ENCODE assay signal across 23 cellular contexts in genomic region chr9:133679466-133680051, GRCh38. TPM values are rescaled to one million over a fixed set of nuclear protein-coding genes. Genes with fewer than 3 reads are reported as not detected.
DNase-seq lines count a peak whose midpoint lies in the region; ATAC-seq and TF ChIP-seq lines count a peak whose summit lies in the region.
"Had no signal": no experiment of that assay in that cellular context is flagged by ENCODE, and none has a peak within 500 bp of the region (broad histone marks: within the 10 kb centered on the region; RNA-seq: fewer than 3 reads in every experiment).

No MANE protein-coding gene starts in this region.

- intact Hi-C loops in activated naive CD4-positive, alpha-beta T cell treated with anti-CD3 and anti-CD28 coated beads for 36 hours (cut with micrococcal nuclease) = no loop called here
- intact Hi-C loops in lower lobe of right lung (cut with DNase I) = no loop called here

- peak overlapping the region; percentile 55 for H3K27ac Mint-ChIP-seq in activated naive CD4-positive, alpha-beta T cell treated with anti-CD3 and anti-CD28 coated beads, Interleukin-2, amount 10 ng/mL, durations not matched to agents 7 days and 5 days
- no peak overlapping the region for H3K27ac Mint-ChIP-seq in activated naive CD4-positive, alpha-beta T cell treated with anti-CD3 and anti-CD28 coated beads for 36 hours
- H3K27ac Mint-ChIP-seq in effector memory CD8-positive, alpha-beta T cell = peak overlapping the region; percentile 96 to 98
- H3K27ac Mint-ChIP-seq: activated CD8-positive, alpha-beta T cell treated with anti-CD3 and anti-CD28 coated beads for 36 hours; memory B cell; natural killer cell; stimulated activated naive CD8-positive, alpha-beta T cell treated with anti-CD3 and anti-CD28 coated beads, Interleukin-15, amount 100 ng/mL, for 72 hours had no signal

- H3K4me3 Mint-ChIP-seq in activated naive CD4-positive, alpha-beta T cell treated with anti-CD3 and anti-CD28 coated beads, Interleukin-2, amount 10 ng/mL, durations not matched to agents 7 days and 5 days = no peak overlapping the region
- H3K4me3 Mint-ChIP-seq in activated naive CD4-positive, alpha-beta T cell treated with anti-CD3 and anti-CD28 coated beads for 36 hours = no peak overlapping the region
- H3K4me3 Mint-ChIP-seq in effector memory CD8-positive, alpha-beta T cell = no peak overlapping the region
- H3K4me3 Mint-ChIP-seq: activated CD8-positive, alpha-beta T cell treated with anti-CD3 and anti-CD28 coated beads for 36 hours; memory B cell; natural killer cell; stimulated activated naive CD8-positive, alpha-beta T cell treated with anti-CD3 and anti-CD28 coated beads, Interleukin-15, amount 100 ng/mL, for 72 hours had no signal

- H3K36me3 Mint-ChIP-seq in activated naive CD4-positive, alpha-beta T cell treated with anti-CD3 and anti-CD28 coated beads, Interleukin-2, amount 10 ng/mL, durations not matched to agents 7 days and 5 days = no peaks in the 10 kb centered on the region
- H3K36me3 Mint-ChIP-seq in activated naive CD4-positive, alpha-beta T cell treated with anti-CD3 and anti-CD28 coated beads for 36 hours (ENCODE audit: low read depth) = no peaks in the 10 kb centered on the region
- peaks cover 22% of the 10 kb centered on the region for H3K36me3 Mint-ChIP-seq in effector memory CD8-positive, alpha-beta T cell (ENCODE audit: insufficient read depth)
- H3K36me3 Mint-ChIP-seq: memory B cell, natural killer cell had no signal

- H3K9me3 ChIP-seq in lower lobe of right lung = no peaks in the 10 kb centered on the region
- H3K9me3 ChIP-seq: ascending aorta, Peyer's patch, upper lobe of left lung had no signal

- H3K4me1 Mint-ChIP-seq in activated naive CD4-positive, alpha-beta T cell treated with anti-CD3 and anti-CD28 coated beads, Interleukin-2, amount 10 ng/mL, durations not matched to agents 7 days and 5 days = peaks cover 61% of the 10 kb centered on the region
- peaks cover 58% of the 10 kb centered on the region for H3K4me1 Mint-ChIP-seq in activated naive CD4-positive, alpha-beta T cell treated with anti-CD3 and anti-CD28 coated beads for 36 hours (ENCODE audit: low read depth)
- peaks cover 29% of the 10 kb centered on the region in 2 donors for H3K4me1 Mint-ChIP-seq in effector memory CD8-positive, alpha-beta T cell (ENCODE audit: low read depth in 2 of 2)

- CTCF ChIA-PET in activated naive CD4-positive, alpha-beta T cell treated with anti-CD3 and anti-CD28 coated beads, Interleukin-2, amount 10 ng/mL, durations not matched to agents 7 days and 5 days (lab: Charles Lee) = interaction anchor here (1.2 to 1.4 kb wide), 3 partner anchors 22 to 90 kb away, joined by 3 read pairs; no protein-coding TSS in a partner anchor
- CTCF ChIA-PET in activated naive CD4-positive, alpha-beta T cell treated with anti-CD3 and anti-CD28 coated beads for 36 hours (lab: Charles Lee) = interaction anchor here (0.6 to 1.4 kb wide), 2 partner anchors 63 to 71 kb away, joined by 3 to 5 read pairs; no protein-coding TSS in a partner anchor

- no peak for DNase-seq in activated naive CD4-positive, alpha-beta T cell treated with anti-CD3 and anti-CD28 coated beads, Interleukin-2, amount 10 ng/mL, durations not matched to agents 7 days and 5 days
- DNase-seq in activated naive CD4-positive, alpha-beta T cell treated with anti-CD3 and anti-CD28 coated beads for 36 hours = no peak
- no peak for DNase-seq in effector memory CD8-positive, alpha-beta T cell
- DNase-seq in lower lobe of right lung (peak; percentile 43), T1000 (lab: John Stamatoyannopoulos, UW) (no peak), EL (no peak), COLO668 (lab: John Stamatoyannopoulos, UW; ENCODE audit: unreplicated experiment) (no peak)
- DNase-seq: 8988T; activated CD8-positive, alpha-beta T cell treated with anti-CD3 and anti-CD28 coated beads for 36 hours; activated naive CD4-positive, alpha-beta T cell treated with Interleukin-2 at 50 U/mL for 16 hours; natural killer cell; NCI-H2107; NCI-H510A; NK-92 treated with Interleukin-12 subunit alpha and Interleukin-12 subunit beta, amount 100 ng/mL, for 24 hours; Peyer's patch; stimulated activated CD4-positive, alpha-beta T cell treated with anti-CD3 and anti-CD28 coated beads, Interleukin-4, amount 100 ng/mL, for 24 hours; stimulated activated naive CD8-positive, alpha-beta T cell treated with anti-CD3 and anti-CD28 coated beads, Interleukin-15, amount 100 ng/mL, for 72 hours had no signal

- H3K9me3 Mint-ChIP-seq in activated naive CD4-positive, alpha-beta T cell treated with anti-CD3 and anti-CD28 coated beads, Interleukin-2, amount 10 ng/mL, durations not matched to agents 7 days and 5 days = no peaks in the 10 kb centered on the region
- H3K9me3 Mint-ChIP-seq in activated naive CD4-positive, alpha-beta T cell treated with anti-CD3 and anti-CD28 coated beads for 36 hours = no peaks in the 10 kb centered on the region
- no peaks in the 10 kb centered on the region for H3K9me3 Mint-ChIP-seq in effector memory CD8-positive, alpha-beta T cell
- H3K9me3 Mint-ChIP-seq: activated CD8-positive, alpha-beta T cell treated with anti-CD3 and anti-CD28 coated beads for 36 hours; memory B cell; natural killer cell; stimulated activated naive CD8-positive, alpha-beta T cell treated with anti-CD3 and anti-CD28 coated beads, Interleukin-15, amount 100 ng/mL, for 72 hours had no signal

- H3K4me1 ChIP-seq in lower lobe of right lung = peaks cover 34% of the 10 kb centered on the region
- H3K4me1 ChIP-seq: ascending aorta had no signal

- TF ChIP-seq CTCF in lower lobe of right lung (IDR thresholded peaks at IDR 0.05) = no peak

- H3K27ac ChIP-seq in lower lobe of right lung = peak overlapping the region; percentile 34
- H3K27ac ChIP-seq in temporal lobe (ENCODE audit: low read depth, low read length) = peak overlapping the region; percentile 56
- H3K27ac ChIP-seq: ascending aorta, SK-N-MC had no signal

- no peaks in the 10 kb centered on the region for H3K36me3 ChIP-seq in lower lobe of right lung
- H3K36me3 ChIP-seq: ascending aorta, Peyer's patch, upper lobe of left lung had no signal

- no peaks in the 10 kb centered on the region for H3K27me3 Mint-ChIP-seq in activated naive CD4-positive, alpha-beta T cell treated with anti-CD3 and anti-CD28 coated beads, Interleukin-2, amount 10 ng/mL, durations not matched to agents 7 days and 5 days
- no peaks in the 10 kb centered on the region for H3K27me3 Mint-ChIP-seq in activated naive CD4-positive, alpha-beta T cell treated with anti-CD3 and anti-CD28 coated beads for 36 hours (ENCODE audit: low read depth)
- no peaks in the 10 kb centered on the region for H3K27me3 Mint-ChIP-seq in effector memory CD8-positive, alpha-beta T cell
- H3K27me3 Mint-ChIP-seq: activated CD8-positive, alpha-beta T cell treated with anti-CD3 and anti-CD28 coated beads for 36 hours; memory B cell; stimulated activated naive CD8-positive, alpha-beta T cell treated with anti-CD3 and anti-CD28 coated beads, Interleukin-15, amount 100 ng/mL, for 72 hours had no signal

- H3K4me3 ChIP-seq in lower lobe of right lung = no peak overlapping the region
- H3K4me3 ChIP-seq: ascending aorta, Peyer's patch, SK-N-MC, skin epidermis had no signal

- ATAC-seq in effector memory CD8-positive, alpha-beta T cell (replicated peaks) = no peak
- ATAC-seq in lower lobe of right lung = no peak
- ATAC-seq: activated CD8-positive, alpha-beta T cell treated with anti-CD3 and anti-CD28 coated beads for 36 hours; natural killer cell; stimulated activated naive CD8-positive, alpha-beta T cell treated with anti-CD3 and anti-CD28 coated beads, Interleukin-15, amount 100 ng/mL, for 72 hours had no signal

- H3K27me3 ChIP-seq in lower lobe of right lung (ENCODE audit: low read depth) = no peaks in the 10 kb centered on the region
- H3K27me3 ChIP-seq: ascending aorta, Peyer's patch, upper lobe of left lung had no signal

RNA-seq across cellular contexts. Expression of gene DBH, which starts 43.4 kb away (rescaled TPM):
- not detected for total RNA-seq in activated naive CD4-positive, alpha-beta T cell treated with anti-CD3 and anti-CD28 coated beads for 36 hours
- total RNA-seq in lower lobe of right lung = not detected
- not detected for total RNA-seq in temporal lobe
- total RNA-seq: activated CD8-positive, alpha-beta T cell treated with anti-CD3 and anti-CD28 coated beads for 36 hours; ascending aorta; natural killer cell; Peyer's patch had no signal

RNA-seq across cellular contexts. Expression of gene SARDH, which starts 58.6 kb away (rescaled TPM):
- 1 to 10 TPM; 7.7 TPM for total RNA-seq in activated naive CD4-positive, alpha-beta T cell treated with anti-CD3 and anti-CD28 coated beads for 36 hours
- total RNA-seq in lower lobe of right lung (3.4 TPM), temporal lobe (2.2 TPM)
